Comparison of ENCODE assay signal across 23 cellular contexts in genomic region chr3:182896553-182896952, GRCh38.
"Had no signal": no experiment of that assay in that cellular context is flagged by ENCODE, and none has a peak within 500 bp of the region (broad histone marks: within the 10 kb centered on the region; RNA-seq: fewer than 3 reads in every experiment).

No MANE protein-coding gene starts in this region.

- H3K4me3 ChIP-seq: SJSA1, SK-N-MC had no signal

- H3K4me1 ChIP-seq: SJSA1 had no signal

- FAIRE-seq: HTR-8/SVneo, RCC 7860 had no signal

- H3K27ac ChIP-seq: HL-60, SJSA1, SK-N-MC had no signal

- H3K9me3 ChIP-seq: SJSA1 had no signal

- H3K36me3 ChIP-seq: SJSA1 had no signal

- H3K27me3 ChIP-seq: SJSA1 had no signal

- DNase-seq: KBM-7, MV-4-11, NCI-H1048, NCI-H1105 treated with DMSO at 0.1 percent for 48 hours, NCI-H1417 treated with DMSO at 0.1 percent for 48 hours, NCI-H187, NCI-H2029, NCI-H2081 treated with DMSO at 0.1 percent for 48 hours, NCI-H2171, NCI-H226, NCI-H446, NCI-H510A, NCI-H524 treated with DMSO at 0.1 percent for 48 hours, NCI-H69, NCI-H774, Right ventricle myocardium superior, RPMI8226, SIG-M5 had no signal
